Comparison of ENCODE assay signal across 8 cellular contexts in the genomic region with DNA sequence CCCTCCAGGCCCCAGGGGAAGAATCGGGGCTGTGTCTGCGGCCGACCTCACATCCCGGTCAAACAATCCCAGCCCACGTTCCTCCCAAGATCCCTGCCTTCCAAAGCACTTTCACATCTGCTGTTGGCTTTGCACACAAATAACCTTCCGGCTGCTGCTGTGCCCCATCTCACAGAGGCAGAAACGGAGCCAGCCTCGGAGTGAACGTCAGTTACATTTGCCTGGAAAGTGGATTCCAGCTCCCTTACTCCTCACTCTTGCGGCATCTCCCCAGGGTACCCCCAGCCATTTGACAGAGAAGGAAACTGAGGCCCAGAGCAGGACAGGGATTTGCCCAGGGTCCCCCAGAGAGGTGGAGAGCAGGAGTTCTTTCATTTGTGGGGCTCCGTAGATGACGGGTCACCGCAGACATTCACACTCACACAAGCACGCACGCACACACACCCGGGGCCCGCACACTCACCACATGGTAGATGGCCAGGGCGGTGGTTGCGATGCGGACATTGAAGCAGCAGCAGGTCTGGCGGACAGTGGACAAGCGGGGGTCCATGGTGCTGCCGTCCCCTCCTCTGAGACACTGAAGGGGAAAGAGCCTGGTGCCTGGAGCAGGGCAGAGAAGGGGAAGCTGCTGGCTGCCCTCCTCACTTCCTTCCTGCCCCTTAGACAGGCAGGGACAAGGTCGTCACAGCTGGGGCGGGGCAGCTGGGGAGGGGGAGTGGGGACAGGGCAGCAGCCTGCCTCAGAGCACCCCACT. TPM values are rescaled to one million over a fixed set of nuclear protein-coding genes. Genes with fewer than 3 reads are reported as not detected.
DNase-seq lines count a peak whose midpoint lies in the region; ATAC-seq and TF ChIP-seq lines count a peak whose summit lies in the region.

LAPTM5 (minus strand) TSS at position 579 of the 754 bp plus-strand sequence; CDS start at position 550, 29 bp downstream.

- H3K27me3 ChIP-seq in body of pancreas = no peaks in the 10 kb centered on the region
- H3K27me3 ChIP-seq in lower lobe of right lung (ENCODE audit: low read depth) = no peaks in the 10 kb centered on the region
- H3K27me3 ChIP-seq in hepatocyte = peaks cover 2% of the 10 kb centered on the region

- TF ChIP-seq POLR2A in body of pancreas (IDR thresholded peaks at IDR 0.05) = peak in 2 of 3 donors; percentile 29 to 68

- intact Hi-C loops in T-helper 1 cell treated with Interleukin-12 subunit alpha and Interleukin-12 subunit beta and Interleukin-4 antibody, amounts not matched to agents 30 ng/mL and 1 ng/mL, for 36 hours (cut with micrococcal nuclease) = loop anchor here (1.0 to 10.0 kb wide), 4 partner anchors 8 to 307 kb away; partner anchors contain the start of gene PUM1
- intact Hi-C loops in body of pancreas (cut with DNase I) = no loop called here
- intact Hi-C loops in lower lobe of right lung (cut with DNase I) = no loop called here

- no peaks in the 10 kb centered on the region for H3K9me2 ChIP-seq in hepatocyte (replicated peaks; ENCODE audit: insufficient read depth)

- no peaks in the 10 kb centered on the region for H3K79me2 ChIP-seq in hepatocyte

- TF ChIP-seq CTCF in GM12864 (IDR thresholded peaks at IDR 0.05; ENCODE audit: low read depth, low read length, missing control alignments) (no peak), body of pancreas (IDR thresholded peaks at IDR 0.05) (no peak), lower lobe of right lung (IDR thresholded peaks at IDR 0.05) (no peak), hepatocyte (IDR thresholded peaks at IDR 0.05; ENCODE audit: poor library complexity) (no peak)

- no peak within 1 kb of the TSS for H2AFZ ChIP-seq in hepatocyte

- H3K4me1 ChIP-seq in body of pancreas = no peaks in the 10 kb centered on the region
- H3K4me1 ChIP-seq in lower lobe of right lung = peaks cover 37% of the 10 kb centered on the region
- H3K4me1 ChIP-seq in hepatocyte (ENCODE audit: insufficient read depth) = no peaks in the 10 kb centered on the region

- DNase-seq in GM12864 (ENCODE audit: low read depth) = no peak
- DNase-seq in body of pancreas = peak in 3 of 4 donors; percentile 17 to 66 (median 18)
- DNase-seq in lower lobe of right lung = peak; percentile 87
- DNase-seq in substantia nigra (lab: John Stamatoyannopoulos, UW) = peak in 22 of 49 donors; percentile 14 to 60 (median 28)
- DNase-seq in hepatocyte (ENCODE audit: low spot score) = no peak

- H3K4me2 ChIP-seq in hepatocyte = no peak within 1 kb of the TSS

- peak within 1 kb of the TSS in 2 of 4 donors; percentile 52 to 68 for H3K27ac ChIP-seq in body of pancreas
- H3K27ac ChIP-seq in lower lobe of right lung = peak within 1 kb of the TSS; percentile 92
- peak within 1 kb of the TSS; percentile 50 for H3K27ac ChIP-seq in substantia nigra (ENCODE audit: low read depth, low read length, poor library complexity, severe bottlenecking)
- H3K27ac ChIP-seq in hepatocyte = no peak within 1 kb of the TSS

- 46 to 71% methylated on average over 18 to 22 of the region's 25 CpGs for WGBS in body of pancreas, 2 donors
- WGBS in hepatocyte (ENCODE audit: low lambda C conversion rate, missing lambda C conversion rate) = 81% methylated on average over 25 of the region's 25 CpGs

- no peaks in the 10 kb centered on the region for H4K20me1 ChIP-seq in hepatocyte (ENCODE audit: insufficient read depth, poor library complexity, severe bottlenecking)

- H3K36me3 ChIP-seq in body of pancreas (replicated peaks in 1 of 2; ENCODE audit: insufficient read depth in 1 of 2, low read depth in 2 of 2) (no peaks in the 10 kb centered on the region), lower lobe of right lung (no peaks in the 10 kb centered on the region), hepatocyte (replicated peaks; ENCODE audit: insufficient read depth, low read depth) (no peaks in the 10 kb centered on the region)

- no peaks in the 10 kb centered on the region for H3K9me3 ChIP-seq in body of pancreas
- H3K9me3 ChIP-seq in lower lobe of right lung = no peaks in the 10 kb centered on the region
- no peaks in the 10 kb centered on the region for H3K9me3 ChIP-seq in hepatocyte (ENCODE audit: low read depth)

- ATAC-seq in body of pancreas = no peak
- peak; percentile 79 to 82 for ATAC-seq in lower lobe of right lung
- ATAC-seq in GM21515 (IDR thresholded peaks at IDR 0.05; ENCODE audit: unreplicated experiment) = no peak
- no peak for ATAC-seq in HG03457 (IDR thresholded peaks at IDR 0.05; ENCODE audit: unreplicated experiment)

- H3K4me3 ChIP-seq in GM12864 (ENCODE audit: low read depth, low read length) (peak within 1 kb of the TSS; percentile 92), body of pancreas (no peak within 1 kb of the TSS), lower lobe of right lung (peak within 1 kb of the TSS; percentile 57), hepatocyte (no peak within 1 kb of the TSS)

RNA-seq across cellular contexts. Expression of gene LAPTM5, which starts in this region (rescaled TPM):
- 477 and 500 TPM in 2 replicates for total RNA-seq in T-helper 1 cell treated with Interleukin-12 subunit alpha and Interleukin-12 subunit beta and Interleukin-4 antibody, amounts not matched to agents 30 ng/mL and 1 ng/mL, for 36 hours
- 10 to 100 TPM in 1 of 2 donors, 1 to 10 TPM in 1; 6.3 to 25.2 TPM for total RNA-seq in body of pancreas
- total RNA-seq in lower lobe of right lung = 544 TPM
- 3.2 and 5.1 TPM in 2 replicates for total RNA-seq in hepatocyte
- polyA plus RNA-seq in hepatocyte = 2.6 and 5.4 TPM in 2 replicates

Comparison
In these comparisons a context has a peak if more than half of its experiments do, and no peak if none do; other contexts are left out.
1. RNA of gene LAPTM5 (total RNA-seq): 544 TPM in lower lobe of right lung (single experiment) and 477 to 500 TPM in T-helper 1 cell treated with Interleukin-12 subunit alpha and Interleukin-12 subunit beta and Interleukin-4 antibody, amounts not matched to agents 30 ng/mL and 1 ng/mL, for 36 hours; 6.3 to 25.2 TPM in body of pancreas and 3.2 to 5.1 TPM in hepatocyte; every median in the first group is over 10 times any median in the second.
2. DNase-seq: peak in body of pancreas (3 of 4) and lower lobe of right lung (single experiment); none in GM12864 (single experiment) and hepatocyte (single experiment).
3. H3K4me3 ChIP-seq: peak in GM12864 (single experiment) and lower lobe of right lung (single experiment); none in body of pancreas (0 of 2) and hepatocyte (single experiment).
4. ATAC-seq: peak in lower lobe of right lung (2 of 2); none in body of pancreas (single experiment), GM21515 (single experiment) and HG03457 (single experiment).